ENCODE assay signal across 10 cellular contexts in the genomic region with DNA sequence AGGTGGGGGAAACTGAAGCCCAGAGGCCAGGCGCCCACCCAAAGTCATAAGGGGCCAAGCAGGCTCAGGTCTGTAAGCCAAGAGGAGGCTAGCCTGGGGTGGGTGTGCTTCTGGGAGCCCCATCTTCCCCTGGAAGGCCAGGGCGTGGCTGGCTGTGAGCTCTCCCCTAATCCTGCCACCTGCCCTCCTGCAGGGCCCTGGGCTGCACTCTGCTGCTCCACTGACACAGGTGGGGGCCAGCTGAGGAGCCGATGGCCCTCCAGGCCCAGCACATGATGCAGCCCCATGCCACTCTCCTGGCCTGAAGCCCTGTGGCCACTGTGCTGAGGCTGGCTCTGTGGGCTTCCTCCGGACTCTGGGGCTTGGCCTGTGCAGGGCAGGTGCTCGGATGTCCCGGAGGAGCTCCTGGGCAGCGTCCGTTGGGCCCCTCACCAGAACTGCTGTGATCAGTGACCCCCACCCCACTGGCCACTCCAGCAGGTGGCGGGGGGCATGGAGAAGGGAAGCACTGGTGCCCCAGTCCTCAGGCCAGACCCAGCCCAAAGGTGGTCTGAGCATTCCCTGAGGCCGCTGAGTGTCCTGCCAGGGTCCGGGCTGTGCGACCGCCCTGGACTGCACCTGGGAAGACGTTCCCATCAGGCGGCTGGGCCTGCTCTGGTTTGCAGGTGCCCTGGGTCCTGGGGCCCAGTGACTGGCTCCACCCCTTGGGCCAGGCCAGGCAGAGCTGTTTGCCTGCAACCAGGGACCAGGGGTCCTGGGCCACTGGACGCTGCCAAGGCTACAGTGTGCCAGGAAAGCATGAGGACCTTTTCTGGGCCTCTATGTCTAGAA. TPM values are rescaled to one million over a fixed set of nuclear protein-coding genes. Genes with fewer than 3 reads are reported as not detected.
DNase-seq lines count a peak whose midpoint lies in the region; ATAC-seq and TF ChIP-seq lines count a peak whose summit lies in the region.
"Had no signal": no experiment of that assay in that cellular context is flagged by ENCODE, and none has a peak within 500 bp of the region (broad histone marks: within the 10 kb centered on the region; RNA-seq: fewer than 3 reads in every experiment).

No MANE protein-coding gene starts in this region.

- peaks cover 25% of the 10 kb centered on the region for H3K36me3 Mint-ChIP-seq in CD4-positive, alpha-beta T cell (ENCODE audit: low read depth)
- H3K36me3 Mint-ChIP-seq in T-helper 1 cell treated with Interleukin-12 subunit alpha and Interleukin-12 subunit beta and Interleukin-4 antibody, amounts not matched to agents 30 μg/mL and 1 μg/mL, for 36 hours (ENCODE audit: low read depth), result peaks cover 5% of the 10 kb centered on the region

- TF ChIP-seq POLR2A in esophagus squamous epithelium (IDR thresholded peaks at IDR 0.05), result no peak

- H3K27me3 Mint-ChIP-seq in CD4-positive, alpha-beta T cell, result no peaks in the 10 kb centered on the region
- H3K27me3 Mint-ChIP-seq in T-helper 1 cell treated with Interleukin-12 subunit alpha and Interleukin-12 subunit beta and Interleukin-4 antibody, amounts not matched to agents 30 μg/mL and 1 μg/mL, for 36 hours (ENCODE audit: low read depth), result no peaks in the 10 kb centered on the region

- no peaks in the 10 kb centered on the region for H3K27me3 ChIP-seq in CD4-positive, alpha-beta T cell (ENCODE audit: control insufficient read depth, insufficient read depth, low read length)
- H3K27me3 ChIP-seq in esophagus squamous epithelium, result no peaks in the 10 kb centered on the region
- H3K27me3 ChIP-seq: body of pancreas had no signal

- no peak for TF ChIP-seq CTCF in CD4-positive, alpha-beta T cell (IDR thresholded peaks at IDR 0.05)
- TF ChIP-seq CTCF in esophagus squamous epithelium (IDR thresholded peaks at IDR 0.05), result no peak

- no peak overlapping the region for H3K4me3 ChIP-seq in esophagus squamous epithelium
- H3K4me3 ChIP-seq: body of pancreas had no signal

- peaks cover 4 to 21% (median 7%) of the 10 kb centered on the region in 3 donors for H3K36me3 ChIP-seq in esophagus squamous epithelium

- H3K9me3 Mint-ChIP-seq in CD4-positive, alpha-beta T cell, result no peaks in the 10 kb centered on the region
- H3K9me3 Mint-ChIP-seq in T-helper 1 cell treated with Interleukin-12 subunit alpha and Interleukin-12 subunit beta and Interleukin-4 antibody, amounts not matched to agents 30 μg/mL and 1 μg/mL, for 36 hours, result no peaks in the 10 kb centered on the region

- peaks cover 62 to 85% (median 72%) of the 10 kb centered on the region in 3 donors for H3K4me1 ChIP-seq in esophagus squamous epithelium

- WGBS in esophagus squamous epithelium, 2 donors, result no CpG with 5 or more reads among the region's 16 CpGs

- no peak overlapping the region for H3K27ac ChIP-seq in CD4-positive, alpha-beta T cell (ENCODE audit: low read depth, low read length)
- H3K27ac ChIP-seq in esophagus squamous epithelium, result peak overlapping the region in 3 of 4 donors; percentile 85 to 100 (median 93)

- intact Hi-C loops in CD4-positive, alpha-beta T cell (cut with DNase I, micrococcal nuclease), result no loop called here
- intact Hi-C loops in esophagus squamous epithelium (cut with DNase I) (no loop called here), posterior cingulate gyrus (cut with DNase I) (loop anchor here (5.0 kb wide), 1 partner anchor 37 kb away; no protein-coding TSS in a partner anchor)

- no peak for ATAC-seq in CD4-positive, alpha-beta T cell (ENCODE audit: poor library complexity)
- ATAC-seq: body of pancreas had no signal

- CTCF ChIA-PET in CD4-positive, alpha-beta T cell (lab: Charles Lee), result no interaction called here

- POLR2A ChIA-PET in CD4-positive, alpha-beta T cell (lab: Charles Lee), result interaction anchor here (3.6 kb wide), 1 partner anchor 33 kb away, joined by 32 read pairs; no protein-coding TSS in a partner anchor

- H3K9me3 ChIP-seq in CD4-positive, alpha-beta T cell (ENCODE audit: control insufficient read depth, low read length), result no peaks in the 10 kb centered on the region
- H3K9me3 ChIP-seq in esophagus squamous epithelium, result no peaks in the 10 kb centered on the region
- H3K9me3 ChIP-seq: body of pancreas had no signal

- peak in 2 of 10 experiments; percentile 1 to 32 for DNase-seq in CD4-positive, alpha-beta T cell
- DNase-seq in esophagus squamous epithelium (lab: John Stamatoyannopoulos, UW) (no peak), posterior cingulate gyrus (peak in 8 of 10 donors; percentile 1 to 82 (median 14)), NCI-H2081 treated with DMSO at 0.1 percent for 48 hours (lab: John Stamatoyannopoulos, UW) (no peak), HK-2 (ENCODE audit: unreplicated experiment) (no peak), GF-D8 (lab: John Stamatoyannopoulos, UW) (no peak)
- no peak for DNase-seq in central memory CD4-positive, alpha-beta T cell
- DNase-seq: DMS153 had no signal

- no peak overlapping the region for H3K4me3 Mint-ChIP-seq in CD4-positive, alpha-beta T cell
- H3K4me3 Mint-ChIP-seq in T-helper 1 cell treated with Interleukin-12 subunit alpha and Interleukin-12 subunit beta and Interleukin-4 antibody, amounts not matched to agents 30 μg/mL and 1 μg/mL, for 36 hours, result no peak overlapping the region

- H3K27ac Mint-ChIP-seq in CD4-positive, alpha-beta T cell, result peak overlapping the region; percentile 55
- H3K27ac Mint-ChIP-seq in T-helper 1 cell treated with Interleukin-12 subunit alpha and Interleukin-12 subunit beta and Interleukin-4 antibody, amounts not matched to agents 30 μg/mL and 1 μg/mL, for 36 hours, result peak overlapping the region; percentile 21

- H3K4me1 Mint-ChIP-seq in CD4-positive, alpha-beta T cell (ENCODE audit: low read depth), result peaks cover 31% of the 10 kb centered on the region
- H3K4me1 Mint-ChIP-seq in T-helper 1 cell treated with Interleukin-12 subunit alpha and Interleukin-12 subunit beta and Interleukin-4 antibody, amounts not matched to agents 30 μg/mL and 1 μg/mL, for 36 hours (ENCODE audit: low read depth), result peaks cover 15% of the 10 kb centered on the region

RNA-seq across cellular contexts. Expression of gene PIM3, which starts 8.5 kb away (rescaled TPM):
- total RNA-seq in CD4-positive, alpha-beta T cell, result 100 to 1,000 TPM; 224 to 230 TPM
- 10 to 100 TPM; 43.8 to 75.7 (median 52.1) TPM for total RNA-seq in esophagus squamous epithelium

RNA-seq across cellular contexts. Expression of gene IL17REL, which starts 43.5 kb away (rescaled TPM):
- not detected for total RNA-seq in CD4-positive, alpha-beta T cell
- not detected for total RNA-seq in esophagus squamous epithelium
- total RNA-seq: body of pancreas had no signal

RNA-seq across cellular contexts. Expression of gene CRELD2, which starts 50.6 kb away (rescaled TPM):
- total RNA-seq in CD4-positive, alpha-beta T cell, result 10 to 100 TPM; 21.2 to 23.3 TPM
- total RNA-seq in esophagus squamous epithelium, result 10 to 100 TPM; 22.7 to 45.7 (median 35.5) TPM

RNA-seq across cellular contexts. Expression of gene ALG12, which starts 50.8 kb away (rescaled TPM):
- total RNA-seq in CD4-positive, alpha-beta T cell, result 10 to 100 TPM; 13.5 to 14.6 TPM
- total RNA-seq in esophagus squamous epithelium, result 10 to 100 TPM; 12.8 to 16.6 (median 13.0) TPM

Comparison
In these comparisons a context has a peak if more than half of its experiments do, and no peak if none do; other contexts are left out.
1. DNase-seq: peak in posterior cingulate gyrus (8 of 10); none in esophagus squamous epithelium (single experiment), NCI-H2081 treated with DMSO at 0.1 percent for 48 hours (single experiment), HK-2 (single experiment), GF-D8 (single experiment) and central memory CD4-positive, alpha-beta T cell (single experiment).